In the genomic region with DNA sequence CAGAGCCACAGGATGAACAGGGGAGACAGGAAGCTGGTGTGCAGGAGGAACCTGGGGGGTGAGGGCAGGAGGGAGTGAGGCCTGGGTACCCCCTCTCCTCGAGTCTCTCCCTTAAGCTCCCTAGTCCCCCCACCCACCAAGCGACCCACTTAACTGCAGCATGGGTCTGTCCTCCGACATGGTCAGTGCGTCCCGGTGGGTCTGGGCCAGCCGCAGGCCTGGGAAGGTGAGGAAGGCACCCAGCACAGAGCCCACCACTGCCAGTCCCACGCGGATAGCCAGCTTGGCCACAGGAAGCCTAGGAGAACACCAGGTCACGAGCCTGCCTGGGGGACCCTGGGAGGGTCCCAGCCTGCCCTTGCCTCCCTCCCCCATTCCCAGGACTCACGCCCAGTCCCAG, we compare ENCODE assay signal across 32 cellular contexts. TPM values are rescaled to one million over a fixed set of nuclear protein-coding genes. Genes with fewer than 3 reads are reported as not detected.
"Had no signal": no experiment of that assay in that cellular context is flagged by ENCODE, and none has a peak within 500 bp of the region (broad histone marks: within the 10 kb centered on the region; RNA-seq: fewer than 3 reads in every experiment).

No MANE protein-coding gene starts in this region.

- H3K79me2 ChIP-seq: hepatocyte had no signal

- H3K4me1 Mint-ChIP-seq: activated CD4-positive, alpha-beta T cell treated with anti-CD3 and anti-CD28 coated beads, Interleukin-2, amount 10 ng/mL, durations not matched to agents 24 days and 14 days; activated naive CD4-positive, alpha-beta T cell treated with anti-CD3 and anti-CD28 coated beads, Interleukin-2, amount 10 ng/mL, durations not matched to agents 7 days and 5 days; activated naive CD8-positive, alpha-beta T cell treated with anti-CD3 and anti-CD28 coated beads, Interleukin-2, amount 10 ng/mL, durations not matched to agents 7 days and 5 days; brain; immature natural killer cell; stimulated activated naive B cell treated with anti-CD40 and anti-IgM and Interleukin-4, amounts not matched to agents 10 μg/mL and 1 μg/mL and 100 μg/mL, for 72 hours; T-helper 17 cell had no signal

- H3K27ac Mint-ChIP-seq: activated CD4-positive, alpha-beta memory T cell treated with anti-CD3 and anti-CD28 coated beads for 36 hours; activated CD4-positive, alpha-beta T cell treated with anti-CD3 and anti-CD28 coated beads, Interleukin-2, amount 10 ng/mL, durations not matched to agents 24 days and 14 days; activated naive CD4-positive, alpha-beta T cell treated with anti-CD3 and anti-CD28 coated beads, Interleukin-2, amount 10 ng/mL, durations not matched to agents 7 days and 5 days; activated naive CD8-positive, alpha-beta T cell treated with anti-CD3 and anti-CD28 coated beads, Interleukin-2, amount 10 ng/mL, durations not matched to agents 7 days and 5 days; activated T-helper 1 cell treated with anti-CD3 and anti-CD28 coated beads, Interleukin-12 subunit alpha, Interleukin-12 subunit beta, Interleukin-2, Interleukin-4 antibody, amounts not matched to agents 30 ng/mL and 10 ng/mL and 1 ng/mL, durations not matched to agents 14 hours and 24 hours and 36 hours; brain; immature natural killer cell; stimulated activated naive B cell treated with anti-CD40 and anti-IgM and Interleukin-4, amounts not matched to agents 10 μg/mL and 1 μg/mL and 100 μg/mL, for 72 hours; T-helper 17 cell had no signal

- H3K27me3 ChIP-seq: ascending aorta, gastrocnemius medialis, hepatocyte, neutrophil, pancreas, stomach, thyroid gland, upper lobe of left lung had no signal

- H3K4me3 ChIP-seq: ascending aorta, gastrocnemius medialis, hepatocyte, pancreas, prostate gland, thyroid gland, upper lobe of left lung had no signal

- H2AFZ ChIP-seq: hepatocyte had no signal

- H3K27me3 Mint-ChIP-seq: activated CD4-positive, alpha-beta memory T cell treated with anti-CD3 and anti-CD28 coated beads for 36 hours; activated CD4-positive, alpha-beta T cell treated with anti-CD3 and anti-CD28 coated beads, Interleukin-2, amount 10 ng/mL, durations not matched to agents 24 days and 14 days; activated naive CD4-positive, alpha-beta T cell treated with anti-CD3 and anti-CD28 coated beads, Interleukin-2, amount 10 ng/mL, durations not matched to agents 7 days and 5 days; activated naive CD8-positive, alpha-beta T cell treated with anti-CD3 and anti-CD28 coated beads, Interleukin-2, amount 10 ng/mL, durations not matched to agents 7 days and 5 days; brain; naive thymus-derived CD8-positive, alpha-beta T cell; stimulated activated naive B cell treated with anti-CD40 and anti-IgM and Interleukin-4, amounts not matched to agents 10 μg/mL and 1 μg/mL and 100 μg/mL, for 72 hours; T-helper 17 cell had no signal

- FAIRE-seq: kidney, pancreas had no signal

- H3K9me3 Mint-ChIP-seq: activated CD4-positive, alpha-beta T cell treated with anti-CD3 and anti-CD28 coated beads, Interleukin-2, amount 10 ng/mL, durations not matched to agents 24 days and 14 days had no signal

- H3K4me3 Mint-ChIP-seq: activated CD4-positive, alpha-beta memory T cell treated with anti-CD3 and anti-CD28 coated beads for 36 hours; activated CD4-positive, alpha-beta T cell treated with anti-CD3 and anti-CD28 coated beads, Interleukin-2, amount 10 ng/mL, durations not matched to agents 24 days and 14 days; activated naive CD4-positive, alpha-beta T cell treated with anti-CD3 and anti-CD28 coated beads, Interleukin-2, amount 10 ng/mL, durations not matched to agents 7 days and 5 days; activated naive CD8-positive, alpha-beta T cell treated with anti-CD3 and anti-CD28 coated beads, Interleukin-2, amount 10 ng/mL, durations not matched to agents 7 days and 5 days; activated T-helper 1 cell treated with anti-CD3 and anti-CD28 coated beads, Interleukin-12 subunit alpha, Interleukin-12 subunit beta, Interleukin-2, Interleukin-4 antibody, amounts not matched to agents 30 ng/mL and 10 ng/mL and 1 ng/mL, durations not matched to agents 14 hours and 24 hours and 36 hours; immature natural killer cell; naive thymus-derived CD8-positive, alpha-beta T cell; stimulated activated naive B cell treated with anti-CD40 and anti-IgM and Interleukin-4, amounts not matched to agents 10 μg/mL and 1 μg/mL and 100 μg/mL, for 72 hours; T-helper 17 cell had no signal

- DNase-seq: activated CD4-positive, alpha-beta memory T cell treated with anti-CD3 and anti-CD28 coated beads for 36 hours; activated CD4-positive, alpha-beta T cell treated with anti-CD3 and anti-CD28 coated beads, Interleukin-2, amount 10 ng/mL, durations not matched to agents 24 days and 14 days; activated CD4-positive, CD25-positive, alpha-beta regulatory T cell treated with anti-CD3 and anti-CD28 coated beads, Interleukin-2, amount 50 U/mL, for 72 hours; activated CD8-positive, alpha-beta memory T cell treated with anti-CD3 and anti-CD28 coated beads, Interleukin-2, amount 50 U/mL, for 4 hours; activated gamma-delta T cell; activated naive CD4-positive, alpha-beta T cell treated with anti-CD3 and anti-CD28 coated beads, Interleukin-2, amount 10 ng/mL, durations not matched to agents 7 days and 5 days; activated naive CD8-positive, alpha-beta T cell treated with anti-CD3 and anti-CD28 coated beads, Interleukin-2, amount 10 ng/mL, durations not matched to agents 7 days and 5 days; activated T-cell treated with anti-CD3 and anti-CD28 coated beads, Interleukin-2, amount 50 U/mL, for 1 hour; cortex of kidney; gastrocnemius medialis; glutamatergic neuron; immature natural killer cell; kidney; midbrain; naive thymus-derived CD8-positive, alpha-beta T cell; pancreas; stimulated activated CD4-positive, alpha-beta T cell treated with anti-CD3 and anti-CD28 coated beads, Interleukin-15, amount 100 ng/mL, for 24 hours; stimulated activated CD4-positive, alpha-beta T cell treated with anti-CD3 and anti-CD28 coated beads, Interleukin-2, amount 100 ng/mL, for 24 hours; stimulated activated naive B cell treated with anti-CD40 and anti-IgM and Interleukin-4, amounts not matched to agents 10 μg/mL and 1 μg/mL and 100 μg/mL, for 72 hours; stomach; SW 1271; T-helper 17 cell; T1000; thyroid gland; upper lobe of left lung; WERI-Rb-1 had no signal

- H3K27ac ChIP-seq: ascending aorta, gastrocnemius medialis, hepatocyte, neutrophil, pancreas, prostate gland, thyroid gland, upper lobe of left lung, WERI-Rb-1 had no signal

- ATAC-seq: gastrocnemius medialis; naive thymus-derived CD8-positive, alpha-beta T cell; stimulated activated naive B cell treated with anti-CD40 and anti-IgM and Interleukin-4, amounts not matched to agents 10 μg/mL and 1 μg/mL and 100 μg/mL, for 72 hours; T-helper 17 cell had no signal

- H3K4me1 ChIP-seq: ascending aorta, gastrocnemius medialis, pancreas, prostate gland, thyroid gland, upper lobe of left lung had no signal

- H3K36me3 ChIP-seq: neutrophil, pancreas, prostate gland had no signal

- H3K9me3 ChIP-seq: gastrocnemius medialis, neutrophil, pancreas, prostate gland, thyroid gland, upper lobe of left lung had no signal

RNA-seq across cellular contexts. Expression of a gene that starts 48.7 kb away (rescaled TPM):
- total RNA-seq: ascending aorta, prostate gland had no signal
